Comparison of ENCODE assay signal across 9 cellular contexts in the genomic region with DNA sequence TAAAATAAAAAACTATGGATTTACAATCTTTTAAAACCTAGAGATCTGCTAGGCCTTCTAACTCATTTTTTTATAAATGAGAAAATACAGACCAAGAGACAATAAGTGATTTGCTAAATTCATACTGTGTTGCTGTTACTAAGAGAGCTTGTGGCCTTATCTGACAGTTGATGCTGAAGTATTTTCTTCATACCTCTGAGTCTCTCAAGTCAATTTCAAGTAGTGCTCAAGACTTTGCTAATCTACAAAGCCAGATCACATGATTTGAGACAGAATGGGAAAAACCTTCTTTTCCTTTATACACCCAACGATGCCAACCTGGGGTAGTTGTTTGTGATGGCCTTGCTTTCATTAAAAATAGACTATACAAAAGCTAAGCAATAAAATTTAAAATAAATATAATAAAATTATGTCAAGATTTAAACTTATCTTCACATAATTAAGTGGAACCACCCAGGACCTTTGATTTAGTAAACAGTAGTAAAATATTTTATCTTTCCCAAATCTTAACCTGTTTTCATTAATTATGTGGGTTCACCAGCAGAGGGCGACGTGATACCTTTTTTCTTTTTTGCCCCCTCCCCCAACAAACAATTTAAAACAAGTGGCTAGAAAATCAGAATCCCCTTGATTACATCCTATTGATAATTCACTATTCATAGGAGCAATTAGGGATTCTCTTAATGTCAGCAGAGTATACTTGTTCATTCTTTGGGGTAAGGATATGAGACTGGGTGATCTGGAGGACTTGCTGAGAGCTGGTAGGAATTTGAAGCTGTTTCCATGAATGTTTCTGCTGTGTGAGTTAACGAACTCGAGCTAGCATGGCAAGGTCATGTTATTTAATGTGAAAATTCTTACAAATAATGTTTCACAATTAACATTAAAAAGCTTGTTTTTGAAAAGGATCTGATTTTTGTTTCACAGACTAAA. TPM values are rescaled to one million over a fixed set of nuclear protein-coding genes. Genes with fewer than 3 reads are reported as not detected.
DNase-seq lines count a peak whose midpoint lies in the region; ATAC-seq and TF ChIP-seq lines count a peak whose summit lies in the region.
"Had no signal": no experiment of that assay in that cellular context is flagged by ENCODE, and none has a peak within 500 bp of the region (broad histone marks: within the 10 kb centered on the region; RNA-seq: fewer than 3 reads in every experiment).

No MANE protein-coding gene starts in this region.

- H3K27ac Mint-ChIP-seq in brain, result no peak overlapping the region
- H3K27ac Mint-ChIP-seq: activated naive CD8-positive, alpha-beta T cell treated with anti-CD3 and anti-CD28 coated beads, Interleukin-2, amount 10 ng/mL, durations not matched to agents 7 days and 5 days had no signal

- H3K9me3 ChIP-seq in neural cell (ENCODE audit: low read length), result no peaks in the 10 kb centered on the region
- no peaks in the 10 kb centered on the region for H3K9me3 ChIP-seq in vagina

- H3K9me2 ChIP-seq in neural cell (ENCODE audit: insufficient read depth, low read length), result no peaks in the 10 kb centered on the region

- intact Hi-C loops in vagina (cut with DNase I), result no loop called here

- no peaks in the 10 kb centered on the region for H3K27me3 ChIP-seq in neural cell (ENCODE audit: insufficient read depth, low read depth, low read length)
- no peaks in the 10 kb centered on the region for H3K27me3 ChIP-seq in vagina

- peak; percentile 7 for DNase-seq in DMS153 treated with DMSO at 0.1 percent for 48 hours (lab: John Stamatoyannopoulos, UW; ENCODE audit: unreplicated experiment)
- DNase-seq in DMS153 (lab: John Stamatoyannopoulos, UW), result no peak
- DNase-seq in KBM-7, result peak; percentile 24
- DNase-seq in AG08395 (ENCODE audit: low spot score), result no peak
- DNase-seq in vagina (ENCODE audit: extremely low spot score in 2 of 2), result no peak
- DNase-seq: activated naive CD8-positive, alpha-beta T cell treated with anti-CD3 and anti-CD28 coated beads, Interleukin-2, amount 10 ng/mL, durations not matched to agents 7 days and 5 days had no signal

- H2AFZ ChIP-seq in neural cell (ENCODE audit: low read depth, low read length), result no peak overlapping the region

- peaks cover 3% of the 10 kb centered on the region for H3K27me3 Mint-ChIP-seq in brain

- no peaks in the 10 kb centered on the region for H3K79me2 ChIP-seq in neural cell (replicated peaks; ENCODE audit: insufficient read depth, low read length)

- no peak overlapping the region for H3K4me3 ChIP-seq in neural cell (ENCODE audit: low read length)
- H3K4me3 ChIP-seq in vagina, result no peak overlapping the region

- no peak overlapping the region for H3K9ac ChIP-seq in neural cell (ENCODE audit: low read length)

- no peaks in the 10 kb centered on the region for H3K36me3 Mint-ChIP-seq in brain
- H3K36me3 Mint-ChIP-seq: activated naive CD8-positive, alpha-beta T cell treated with anti-CD3 and anti-CD28 coated beads, Interleukin-2, amount 10 ng/mL, durations not matched to agents 7 days and 5 days had no signal

- in situ Hi-C loops in KBM-7 (cut with MboI; ENCODE audit: low pct_unique_long_range_greater_than_20kb, low sequenced_read_pairs), result no loop called here

- TF ChIP-seq CTCF in brain (conservative IDR thresholded peaks at IDR 0.05) (peak; percentile 89 to 95), neural cell (IDR thresholded peaks at IDR 0.05; ENCODE audit: poor library complexity, severe bottlenecking) (peak; percentile 80), vagina (IDR thresholded peaks at IDR 0.05) (no peak)

- no peak overlapping the region for H3K4me3 Mint-ChIP-seq in brain
- H3K4me3 Mint-ChIP-seq: activated naive CD8-positive, alpha-beta T cell treated with anti-CD3 and anti-CD28 coated beads, Interleukin-2, amount 10 ng/mL, durations not matched to agents 7 days and 5 days had no signal

- H3K27ac ChIP-seq in neural cell (ENCODE audit: low read length), result no peak overlapping the region
- no peak overlapping the region for H3K27ac ChIP-seq in vagina

- H3K4me1 ChIP-seq in vagina, result no peaks in the 10 kb centered on the region

- peak; percentile 84 for TF ChIP-seq RAD21 in neural cell (conservative IDR thresholded peaks at IDR 0.05)

- peaks cover 16% of the 10 kb centered on the region for H3K4me1 Mint-ChIP-seq in brain
- H3K4me1 Mint-ChIP-seq: activated naive CD8-positive, alpha-beta T cell treated with anti-CD3 and anti-CD28 coated beads, Interleukin-2, amount 10 ng/mL, durations not matched to agents 7 days and 5 days had no signal

- no peak for TF ChIP-seq EP300 in neural cell (conservative IDR thresholded peaks at IDR 0.05; ENCODE audit: poor library complexity, severe bottlenecking)

- H3K36me3 ChIP-seq in neural cell (ENCODE audit: insufficient read depth, low read length) (no peaks in the 10 kb centered on the region), vagina (no peaks in the 10 kb centered on the region)

- no peaks in the 10 kb centered on the region for H3K9me3 Mint-ChIP-seq in brain
- H3K9me3 Mint-ChIP-seq: activated naive CD8-positive, alpha-beta T cell treated with anti-CD3 and anti-CD28 coated beads, Interleukin-2, amount 10 ng/mL, durations not matched to agents 7 days and 5 days had no signal

- no peak for ATAC-seq in GM18907 (IDR thresholded peaks at IDR 0.05; ENCODE audit: unreplicated experiment)

- no peak overlapping the region for H3K4me2 ChIP-seq in neural cell (ENCODE audit: low read length)

- no peaks in the 10 kb centered on the region for H4K20me1 ChIP-seq in neural cell (ENCODE audit: insufficient read depth)

- TF ChIP-seq POLR2A in vagina (IDR thresholded peaks at IDR 0.05), result no peak

- no peaks in the 10 kb centered on the region for H3F3A ChIP-seq in neural cell (ENCODE audit: insufficient read depth, low read length, poor library complexity, severe bottlenecking)

TF ChIP-seq in neural cell, 6 proteins besides CTCF, POLR2A, EP300 and RAD21:
- peak; percentile 89 for TF ChIP-seq SMC3 (conservative IDR thresholded peaks at IDR 0.05; ENCODE audit: poor library complexity)
- TF ChIP-seq MXI1 (conservative IDR thresholded peaks at IDR 0.05; ENCODE audit: poor library complexity, severe bottlenecking), result no peak

RNA-seq across cellular contexts. Expression of gene SLC5A7, which starts 49.6 kb away (rescaled TPM):
- polyA plus RNA-seq in brain (ENCODE audit: insufficient read depth, low read depth, low replicate concordance), result not detected
- polyA plus RNA-seq in neural cell, result not detected in 2 replicates
- polyA minus RNA-seq in neural cell, result not detected in 2 replicates
- 1.7 TPM for total RNA-seq in vagina
- total RNA-seq: activated naive CD8-positive, alpha-beta T cell treated with anti-CD3 and anti-CD28 coated beads, Interleukin-2, amount 10 ng/mL, durations not matched to agents 7 days and 5 days had no signal

Comparison
In these comparisons a context has a peak if more than half of its experiments do, and no peak if none do; other contexts are left out.
1. DNase-seq: peak in DMS153 treated with DMSO at 0.1 percent for 48 hours (single experiment) and KBM-7 (single experiment); none in DMS153 (single experiment), AG08395 (single experiment) and vagina (0 of 2).
2. CTCF ChIP-seq: peak in brain (2 of 2) and neural cell (single experiment); none in vagina (0 of 3).